ENCODE assay signal across 18 cellular contexts in the genomic region with DNA sequence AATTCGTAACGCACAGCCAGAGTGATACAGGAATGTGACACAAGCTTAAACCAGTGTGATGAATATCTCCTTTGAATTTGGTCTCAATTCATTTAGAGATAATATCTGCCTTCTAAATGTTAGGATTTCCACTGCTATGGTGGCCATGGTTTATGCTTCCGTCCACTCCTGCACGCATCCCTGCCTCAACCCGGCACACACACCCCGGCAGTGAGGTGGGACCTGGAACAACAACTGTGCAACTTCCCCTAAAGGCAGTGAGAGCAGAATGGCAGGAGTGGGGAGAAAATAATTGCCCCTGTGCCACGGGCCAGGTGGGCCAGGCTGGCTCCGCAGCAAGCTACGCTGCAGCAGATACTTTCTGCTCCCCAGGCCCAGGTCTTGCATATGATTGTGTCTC.
DNase-seq lines count a peak whose midpoint lies in the region; ATAC-seq, FAIRE-seq and TF ChIP-seq lines count a peak whose summit lies in the region.
"Had no signal": no experiment of that assay in that cellular context is flagged by ENCODE, and none has a peak within 500 bp of the region (broad histone marks: within the 10 kb centered on the region; RNA-seq: fewer than 3 reads in every experiment).

No MANE protein-coding gene starts in this region.

- no peaks in the 10 kb centered on the region for H3K79me2 ChIP-seq in GM23338 (replicated peaks; ENCODE audit: insufficient read depth)
- no peaks in the 10 kb centered on the region for H3K79me2 ChIP-seq in K562 (ENCODE audit: control insufficient read depth, insufficient read depth, low read length)
- no peaks in the 10 kb centered on the region for H3K79me2 ChIP-seq in neural cell (replicated peaks; ENCODE audit: insufficient read depth, low read length)

- TF ChIP-seq CTCF in GM23338 (conservative IDR thresholded peaks at IDR 0.05; ENCODE audit: low read depth in 2 of 2) (no peak), K562 (IDR thresholded peaks at IDR 0.05 in 2 of 3, conservative IDR thresholded peaks at IDR 0.05 in 1 of 3; ENCODE audit: insufficient read depth in 2 of 3, low read depth in 1 of 3, low read length in 3 of 3) (no peak), neural cell (IDR thresholded peaks at IDR 0.05; ENCODE audit: poor library complexity, severe bottlenecking) (no peak)

- H3K27ac Mint-ChIP-seq in GM23338 = no peak overlapping the region
- H3K27ac Mint-ChIP-seq in stimulated activated memory B cell treated with anti-CD40 and anti-IgM and Interleukin-4, amounts not matched to agents 10 μg/mL and 1 μg/mL and 100 μg/mL, for 72 hours = peak overlapping the region; percentile 35
- H3K27ac Mint-ChIP-seq: CD4-positive, alpha-beta T cell; H9 had no signal

- H3F3A ChIP-seq in GM23338 (replicated peaks; ENCODE audit: low read depth) (no peaks in the 10 kb centered on the region), neural cell (ENCODE audit: insufficient read depth, low read length, poor library complexity, severe bottlenecking) (peaks cover 4% of the 10 kb centered on the region)

- H3K9me3 Mint-ChIP-seq in GM23338 = peaks cover 16% of the 10 kb centered on the region; the same call in 2 of the 3 replicates
- peaks cover 14% of the 10 kb centered on the region for H3K9me3 Mint-ChIP-seq in stimulated activated memory B cell treated with anti-CD40 and anti-IgM and Interleukin-4, amounts not matched to agents 10 μg/mL and 1 μg/mL and 100 μg/mL, for 72 hours
- H3K9me3 Mint-ChIP-seq: CD4-positive, alpha-beta T cell had no signal

- peaks cover 17% of the 10 kb centered on the region; the same call in 1 of the 2 replicates for H3K9me2 ChIP-seq in GM23338 (ENCODE audit: insufficient read depth)
- H3K9me2 ChIP-seq in neural cell (ENCODE audit: insufficient read depth, low read length) = no peaks in the 10 kb centered on the region

- no peak overlapping the region for H3K4me3 Mint-ChIP-seq in GM23338
- no peak overlapping the region for H3K4me3 Mint-ChIP-seq in stimulated activated memory B cell treated with anti-CD40 and anti-IgM and Interleukin-4, amounts not matched to agents 10 μg/mL and 1 μg/mL and 100 μg/mL, for 72 hours
- H3K4me3 Mint-ChIP-seq: CD4-positive, alpha-beta T cell; H9 had no signal

- POLR2A ChIA-PET in K562 (lab: Yijun Ruan, JAX) = interaction anchor here (2.1 kb wide), 1 partner anchor 10 kb away, joined by 6 read pairs; no protein-coding TSS in a partner anchor

- ATAC-seq in GM23338 (no peak), K562 (no peak), GM19455 (IDR thresholded peaks at IDR 0.05; ENCODE audit: unreplicated experiment) (no peak)
- no peak for ATAC-seq in stimulated activated memory B cell treated with anti-CD40 and anti-IgM and Interleukin-4, amounts not matched to agents 10 μg/mL and 1 μg/mL and 100 μg/mL, for 72 hours
- ATAC-seq: HepG2 had no signal

- H3K36me3 ChIP-seq in GM23338 (ENCODE audit: insufficient read depth) (peaks cover 5% of the 10 kb centered on the region; the same call in 1 of the 2 replicates), K562 (ENCODE audit: control insufficient read depth, insufficient read depth, low read length) (no peaks in the 10 kb centered on the region), neural cell (ENCODE audit: insufficient read depth, low read length) (no peaks in the 10 kb centered on the region)
- H3K36me3 ChIP-seq: BE2C had no signal

- H3K4me3 ChIP-seq in GM23338 (no peak overlapping the region), K562 (no peak overlapping the region), neural cell (ENCODE audit: low read length) (no peak overlapping the region)

- CTCF ChIA-PET in K562 (lab: Yijun Ruan, JAX; ENCODE audit: low intra/inter-chr PET ratio) = no interaction called here

- TF ChIP-seq EP300 in K562 (IDR thresholded peaks at IDR 0.05; ENCODE audit: low read length) (no peak), neural cell (conservative IDR thresholded peaks at IDR 0.05; ENCODE audit: poor library complexity, severe bottlenecking) (no peak)

- H3K9me1 ChIP-seq in K562 (ENCODE audit: control insufficient read depth, insufficient read depth, low read length) = no peaks in the 10 kb centered on the region

- H4K20me1 ChIP-seq in GM23338 (replicated peaks; ENCODE audit: insufficient read depth) (no peaks in the 10 kb centered on the region), K562 (replicated peaks; ENCODE audit: control insufficient read depth, insufficient read depth, low read length) (no peaks in the 10 kb centered on the region), neural cell (ENCODE audit: insufficient read depth) (no peaks in the 10 kb centered on the region)

- DNase-seq in GM23338 (ENCODE audit: low spot score) = no peak
- DNase-seq in K562 (ENCODE audit: extremely low read depth in 1 of 4, low spot score in 3 of 4) = no peak
- no peak for DNase-seq in activated effector memory CD4-positive, alpha-beta T cell treated with anti-CD3 and anti-CD28 coated beads, Interleukin-2, amount 50 U/mL, for 16 hours
- DNase-seq in kidney tubule cell (ENCODE audit: low spot score) = no peak
- DNase-seq in NCI-H2029 (lab: John Stamatoyannopoulos, UW) = no peak
- DNase-seq: BE2C; C1 segment of cervical spinal cord; CD4-positive, alpha-beta T cell; DMS153; DMS79 treated with DMSO at 0.1 percent for 48 hours; GF-D8; GOT3; H9 had no signal

- no peak for TF ChIP-seq POLR2A in K562 (conservative IDR thresholded peaks at IDR 0.05)

- 0 out of 2 replicates have a peak, but pooled peaks cover 5% of the 10 kb centered on the region for H3K9me3 ChIP-seq in K562 (replicated peaks; ENCODE audit: control insufficient read depth, insufficient read depth, low read depth, low read length)
- no peaks in the 10 kb centered on the region for H3K9me3 ChIP-seq in neural cell (ENCODE audit: low read length)
- H3K9me3 ChIP-seq: BE2C had no signal

- H3K4me1 Mint-ChIP-seq in GM23338 = peaks cover 5% of the 10 kb centered on the region; the same call in 2 of the 3 replicates
- H3K4me1 Mint-ChIP-seq in stimulated activated memory B cell treated with anti-CD40 and anti-IgM and Interleukin-4, amounts not matched to agents 10 μg/mL and 1 μg/mL and 100 μg/mL, for 72 hours = peaks cover 69% of the 10 kb centered on the region

- H3K4me1 ChIP-seq in GM23338 (ENCODE audit: insufficient read depth) (0 out of 2 replicates have a peak, but pooled peaks cover 12% of the 10 kb centered on the region), K562 (replicated peaks in 1 of 2; ENCODE audit: control insufficient read depth in 2 of 2, insufficient read depth in 2 of 2, low read length in 2 of 2) (no peaks in the 10 kb centered on the region)

- 84% methylated on average over 9 of the region's 9 CpGs for WGBS in K562 (ENCODE audit: insufficient coverage, low coverage, missing lambda C conversion rate)

- BruUV-seq in K562 (replicated peaks; lab: Mats Ljungman, UMichigan) = no TSS peak

- TF ChIP-seq RAD21 in K562 (CRISPR knock-in tag; conservative IDR thresholded peaks at IDR 0.05 in 1 of 2, IDR thresholded peaks at IDR 0.05 in 1 of 2) = no peak
- no peak for TF ChIP-seq RAD21 in neural cell (conservative IDR thresholded peaks at IDR 0.05)

- FAIRE-seq in K562 (lab: Jason Lieb, UNC) = no peak
- FAIRE-seq: HepG2 had no signal

- intact Hi-C loops in K562 (cut with micrococcal nuclease) = no loop called here

- H3K36me3 Mint-ChIP-seq in GM23338 (ENCODE audit: low read depth) = no peaks in the 10 kb centered on the region; the same call in 1 of the 3 replicates
- peaks cover 25% of the 10 kb centered on the region for H3K36me3 Mint-ChIP-seq in stimulated activated memory B cell treated with anti-CD40 and anti-IgM and Interleukin-4, amounts not matched to agents 10 μg/mL and 1 μg/mL and 100 μg/mL, for 72 hours

- H3K27me3 ChIP-seq in GM23338 (ENCODE audit: insufficient read depth) = no peaks in the 10 kb centered on the region
- no peaks in the 10 kb centered on the region for H3K27me3 ChIP-seq in K562 (ENCODE audit: control insufficient read depth in 2 of 2, insufficient read depth in 2 of 2, low read length in 2 of 2)
- H3K27me3 ChIP-seq in neural cell (ENCODE audit: insufficient read depth, low read depth, low read length) = no peaks in the 10 kb centered on the region
- H3K27me3 ChIP-seq: BE2C had no signal

- H3K9ac ChIP-seq in K562 (ENCODE audit: insufficient read depth in 1 of 2, low read depth in 2 of 2, low read length in 2 of 2) (peak overlapping the region in 1 of 2 experiments; percentile 4; a peak in 1 of 4 replicates), neural cell (ENCODE audit: low read length) (peak overlapping the region; percentile 49)
- H3K9ac ChIP-seq: KMS-11 had no signal

- H2AFZ ChIP-seq in GM23338 (peak overlapping the region; percentile 90), K562 (ENCODE audit: low read depth, low read length) (0 out of 2 replicates have a peak overlapping the region, but pooled peaks have one; percentile 0), neural cell (ENCODE audit: low read depth, low read length) (no peak overlapping the region)

- peaks cover 5% of the 10 kb centered on the region for H3K27me3 Mint-ChIP-seq in GM23338 (ENCODE audit: insufficient read depth, low read depth, poor library complexity)
- H3K27me3 Mint-ChIP-seq in stimulated activated memory B cell treated with anti-CD40 and anti-IgM and Interleukin-4, amounts not matched to agents 10 μg/mL and 1 μg/mL and 100 μg/mL, for 72 hours = no peaks in the 10 kb centered on the region

- in situ Hi-C loops in K562 (cut with MboI) = no loop called here

- H3K4me2 ChIP-seq in GM23338 (no peak overlapping the region), K562 (ENCODE audit: insufficient read depth, low read length) (no peak overlapping the region), neural cell (ENCODE audit: low read length) (no peak overlapping the region)
- H3K4me2 ChIP-seq: KMS-11 had no signal

- H3K27ac ChIP-seq in GM23338 (ENCODE audit: low read depth) = no peak overlapping the region
- no peak overlapping the region for H3K27ac ChIP-seq in K562 (ENCODE audit: extremely low read depth, low read depth, low read length)
- peak overlapping the region; percentile 90 for H3K27ac ChIP-seq in neural cell (ENCODE audit: low read length)
- H3K27ac ChIP-seq: KMS-11 had no signal

TF ChIP-seq in GM23338, 12 proteins besides CTCF, POLR2A, EP300 and RAD21 (continues in another document):
- no peak for TF ChIP-seq EZH2 (IDR thresholded peaks at IDR 0.05; ENCODE audit: low read depth, unreplicated experiment)
- TF ChIP-seq JUNB (IDR thresholded peaks at IDR 0.05; ENCODE audit: unreplicated experiment) = no peak

TF ChIP-seq in K562, 482 proteins besides CTCF, POLR2A, EP300 and RAD21 (continues in another document):
- TF ChIP-seq ZNF696 (CRISPR knock-in tag; conservative IDR thresholded peaks at IDR 0.05) (no peak), ZNF174 (CRISPR knock-in tag; IDR thresholded peaks at IDR 0.05) (no peak), NFATC3 (IDR thresholded peaks at IDR 0.05) (no peak), ZNF124 (CRISPR knock-in tag; IDR thresholded peaks at IDR 0.05) (no peak), U2AF1 (optimal IDR thresholded peaks at IDR 0.05; ENCODE audit: low read depth, low read length) (no peak)

TF ChIP-seq in neural cell, 6 proteins besides CTCF, POLR2A, EP300 and RAD21:
- TF ChIP-seq SMC3 (conservative IDR thresholded peaks at IDR 0.05; ENCODE audit: poor library complexity) (no peak), TAF1 (IDR thresholded peaks at IDR 0.05; ENCODE audit: low read depth) (no peak), POLR2AphosphoS5 (IDR thresholded peaks at IDR 0.05) (no peak)
